ENCODE assay signal across 24 cellular contexts in the genomic region with DNA sequence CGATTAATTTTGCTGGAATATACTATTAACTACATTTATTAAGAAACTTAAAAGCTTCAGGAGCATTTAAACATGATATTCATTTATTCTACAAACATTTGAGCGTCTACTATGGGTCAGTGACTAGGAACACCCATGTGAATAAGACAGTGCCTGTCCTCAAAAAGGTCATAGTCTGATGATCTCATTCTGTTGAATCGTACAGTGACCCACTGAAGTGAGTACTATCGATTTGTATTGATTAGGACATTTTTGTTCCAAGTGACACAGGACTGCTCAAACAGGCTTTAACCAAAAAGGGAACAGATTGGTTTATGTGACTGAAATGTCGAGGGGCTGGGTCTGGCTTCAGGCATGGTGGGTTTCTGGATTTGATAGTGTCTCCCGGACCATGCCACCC.
A peak's percentile ranks its signal among the peaks of the same experiment; 100 is the strongest.
DNase-seq lines count a peak whose midpoint lies in the region; ATAC-seq, FAIRE-seq and TF ChIP-seq lines count a peak whose summit lies in the region.
"Had no signal": no experiment of that assay in that cellular context is flagged by ENCODE, and none has a peak within 500 bp of the region (broad histone marks: within the 10 kb centered on the region; RNA-seq: fewer than 3 reads in every experiment).

No MANE protein-coding gene starts in this region.

- no peak for FAIRE-seq in K562 (lab: Jason Lieb, UNC)
- FAIRE-seq: A549, GM12891, GM18507 had no signal

- H3K27me3 ChIP-seq in K562 (ENCODE audit: control insufficient read depth in 2 of 2, insufficient read depth in 2 of 2, low read length in 2 of 2) (no peaks in the 10 kb centered on the region), liver (ENCODE audit: control insufficient read depth in 4 of 4, insufficient read depth in 4 of 4, low read length in 3 of 4) (no peaks in the 10 kb centered on the region), trophoblast cell (ENCODE audit: insufficient read depth, low read length) (no peaks in the 10 kb centered on the region)
- H3K27me3 ChIP-seq in CD4-positive, alpha-beta T cell (ENCODE audit: control insufficient read depth, insufficient read depth, low read length): no peaks in the 10 kb centered on the region
- H3K27me3 ChIP-seq: BE2C; BLaER1 treated with 17β-estradiol and CSF1 and Interleukin-3, amounts not matched to agents 10 nM and 100 nM had no signal

- no peak for TF ChIP-seq EP300 in K562 (IDR thresholded peaks at IDR 0.05; ENCODE audit: low read length)

- peak overlapping the region; percentile 17; the same call in 1 of the 2 replicates for H2AFZ ChIP-seq in K562 (ENCODE audit: low read depth, low read length)
- H2AFZ ChIP-seq in trophoblast cell (ENCODE audit: insufficient read depth, low read length, poor library complexity): no peak overlapping the region
- H2AFZ ChIP-seq: GM23338 had no signal

- intact Hi-C loops in K562 (cut with micrococcal nuclease): no loop called here
- intact Hi-C loops in CD4-positive, alpha-beta T cell (cut with DNase I, micrococcal nuclease): no loop called here

- H3K9me3 Mint-ChIP-seq in CD4-positive, alpha-beta T cell: no peaks in the 10 kb centered on the region
- H3K9me3 Mint-ChIP-seq: CD4-positive, alpha-beta memory T cell; GM23338; HFFc6 had no signal

- peak overlapping the region; percentile 15 for H3K18ac ChIP-seq in trophoblast cell (ENCODE audit: low read length)

- H3K4me3 Mint-ChIP-seq in CD4-positive, alpha-beta T cell: no peak overlapping the region
- H3K4me3 Mint-ChIP-seq: CD14-positive monocyte; CD4-positive, alpha-beta memory T cell; GM23338; HFFc6 had no signal

- H4K20me1 ChIP-seq in K562 (replicated peaks; ENCODE audit: control insufficient read depth, insufficient read depth, low read length): no peaks in the 10 kb centered on the region
- H4K20me1 ChIP-seq: BLaER1 treated with 17β-estradiol and CSF1 and Interleukin-3, amounts not matched to agents 10 nM and 100 nM had no signal

- CTCF ChIA-PET in K562 (lab: Yijun Ruan, JAX; ENCODE audit: low intra/inter-chr PET ratio): no interaction called here
- CTCF ChIA-PET in CD4-positive, alpha-beta T cell (lab: Charles Lee): no interaction called here

- H2AK5ac ChIP-seq in trophoblast cell (ENCODE audit: low read length): peak overlapping the region; percentile 33

- no peaks in the 10 kb centered on the region for H3K9me1 ChIP-seq in K562 (ENCODE audit: control insufficient read depth, insufficient read depth, low read length)

- peaks cover 41% of the 10 kb centered on the region for H3K79me1 ChIP-seq in trophoblast cell (ENCODE audit: low read length)

- H3K9ac ChIP-seq in K562 (ENCODE audit: insufficient read depth in 1 of 2, low read depth in 2 of 2, low read length in 2 of 2) (no peak overlapping the region), liver (ENCODE audit: low read depth in 1 of 2, low read length in 2 of 2) (no peak overlapping the region), trophoblast cell (ENCODE audit: low read length) (no peak overlapping the region)
- H3K9ac ChIP-seq: BLaER1 treated with 17β-estradiol and CSF1 and Interleukin-3, amounts not matched to agents 10 nM and 100 nM had no signal

- no peak overlapping the region for H3K27ac Mint-ChIP-seq in CD4-positive, alpha-beta T cell
- H3K27ac Mint-ChIP-seq: CD14-positive monocyte, GM23338, HFFc6 had no signal

- DNase-seq in K562 (ENCODE audit: extremely low read depth in 1 of 4, low spot score in 3 of 4): no peak
- DNase-seq in trophoblast cell: no peak
- DNase-seq in CD4-positive, alpha-beta T cell: no peak
- no peak for DNase-seq in NCI-H526 treated with DMSO at 0.1 percent for 48 hours (lab: John Stamatoyannopoulos, UW)
- no peak for DNase-seq in dedifferentiated amniotic fluid mesenchymal stem cell (ENCODE audit: extremely low spot score)
- DNase-seq: 8988T; ACHN; AML-193; BE2C; Calu3; CD4-positive, alpha-beta memory T cell; COR-L47; DMS53; DMS79 treated with DMSO at 0.1 percent for 48 hours; GF-D8; HFFc6 had no signal

- H2BK5ac ChIP-seq in trophoblast cell (ENCODE audit: low read depth, low read length, poor library complexity): peak overlapping the region; percentile 74

- H3K79me2 ChIP-seq in K562 (ENCODE audit: control insufficient read depth, insufficient read depth, low read length): no peaks in the 10 kb centered on the region
- H3K79me2 ChIP-seq in trophoblast cell (ENCODE audit: control insufficient read depth, insufficient read depth, low read length, poor library complexity): peaks cover 2% of the 10 kb centered on the region

- no peaks in the 10 kb centered on the region for H3K27me3 Mint-ChIP-seq in CD4-positive, alpha-beta T cell
- H3K27me3 Mint-ChIP-seq: CD4-positive, alpha-beta memory T cell had no signal

- H3K27ac ChIP-seq in K562 (ENCODE audit: extremely low read depth, low read depth, low read length) (no peak overlapping the region), liver (ENCODE audit: low read depth in 1 of 2, low read length in 2 of 2) (peak overlapping the region in 1 of 2 donors; percentile 12), trophoblast cell (ENCODE audit: low read depth, low read length) (peak overlapping the region; percentile 37)
- H3K27ac ChIP-seq in CD4-positive, alpha-beta T cell (ENCODE audit: low read depth, low read length): no peak overlapping the region
- H3K27ac ChIP-seq: A549; BLaER1 treated with 17β-estradiol and CSF1 and Interleukin-3, amounts not matched to agents 10 nM and 100 nM had no signal

- in situ Hi-C loops in K562 (cut with MboI): no loop called here

- no peak overlapping the region for H3K23ac ChIP-seq in trophoblast cell (ENCODE audit: low read length)

- no peak for TF ChIP-seq POLR2A in K562 (conservative IDR thresholded peaks at IDR 0.05)

- H4K12ac ChIP-seq in trophoblast cell (ENCODE audit: low read depth, low read length): no peak overlapping the region

- H3K9me3 ChIP-seq in K562 (replicated peaks; ENCODE audit: control insufficient read depth, insufficient read depth, low read depth, low read length) (no peaks in the 10 kb centered on the region), liver (ENCODE audit: control insufficient read depth in 4 of 4, low read length in 3 of 4) (no peaks in the 10 kb centered on the region), trophoblast cell (ENCODE audit: insufficient read depth, low read depth, low read length) (no peaks in the 10 kb centered on the region)
- no peaks in the 10 kb centered on the region for H3K9me3 ChIP-seq in CD4-positive, alpha-beta T cell (ENCODE audit: control insufficient read depth, low read length)
- H3K9me3 ChIP-seq: A549, BE2C, HAP-1 had no signal

- peak overlapping the region; percentile 25 for H3K14ac ChIP-seq in trophoblast cell (ENCODE audit: low read length)

- peak overlapping the region; percentile 65 for H4K91ac ChIP-seq in trophoblast cell (ENCODE audit: low read depth, low read length)

- WGBS in K562 (ENCODE audit: insufficient coverage, low coverage, missing lambda C conversion rate): 69% methylated on average over 6 of the region's 6 CpGs
- 49% methylated on average over 6 of the region's 6 CpGs for WGBS in liver
- no CpG with 5 or more reads among the region's 6 CpGs for WGBS in trophoblast cell (ENCODE audit: extremely low coverage, insufficient coverage, insufficient read length)

- H3K4me2 ChIP-seq in K562 (ENCODE audit: insufficient read depth, low read length) (no peak overlapping the region), trophoblast cell (ENCODE audit: low read length) (no peak overlapping the region)
- H3K4me2 ChIP-seq: A549; BLaER1 treated with 17β-estradiol and CSF1 and Interleukin-3, amounts not matched to agents 10 nM and 100 nM; GM23338 had no signal

- no peaks in the 10 kb centered on the region for H3K4me1 Mint-ChIP-seq in CD4-positive, alpha-beta T cell (ENCODE audit: low read depth)

- H3K36me3 Mint-ChIP-seq in CD4-positive, alpha-beta T cell (ENCODE audit: low read depth): no peaks in the 10 kb centered on the region
- H3K36me3 Mint-ChIP-seq: CD14-positive monocyte; CD4-positive, alpha-beta memory T cell had no signal

- POLR2A ChIA-PET in K562 (lab: Yijun Ruan, JAX): interaction anchor here (1.0 to 1.7 kb wide), 3 partner anchors 10 to 93 kb away, joined by 3 to 5 read pairs (median 4); no protein-coding TSS in a partner anchor
- POLR2A ChIA-PET in CD4-positive, alpha-beta T cell (lab: Charles Lee): no interaction called here

- TF ChIP-seq CTCF in K562 (IDR thresholded peaks at IDR 0.05 in 2 of 3, conservative IDR thresholded peaks at IDR 0.05 in 1 of 3; ENCODE audit: insufficient read depth in 2 of 3, low read depth in 1 of 3, low read length in 3 of 3) (no peak), liver (IDR thresholded peaks at IDR 0.05; ENCODE audit: low read depth, low read length, missing input control) (no peak)
- no peak for TF ChIP-seq CTCF in CD4-positive, alpha-beta T cell (IDR thresholded peaks at IDR 0.05)

- no peak overlapping the region for H3K4ac ChIP-seq in trophoblast cell (ENCODE audit: low read depth, low read length)

- H3K4me1 ChIP-seq in K562 (replicated peaks in 1 of 2; ENCODE audit: control insufficient read depth in 2 of 2, insufficient read depth in 2 of 2, low read length in 2 of 2) (peaks cover 26% of the 10 kb centered on the region in 2 experiments), liver (ENCODE audit: control insufficient read depth in 4 of 4, insufficient read depth in 4 of 4, low read length in 3 of 4) (peaks cover 0 to 9% (median 5%) of the 10 kb centered on the region in 4 donors), trophoblast cell (ENCODE audit: control insufficient read depth in 1 of 2, insufficient read depth in 2 of 2, low read length in 2 of 2) (peaks cover 23 to 30% of the 10 kb centered on the region in 2 experiments)
- H3K4me1 ChIP-seq: BE2C, HAP-1 had no signal

- no peak for ATAC-seq in K562
- no peak for ATAC-seq in CD4-positive, alpha-beta T cell (ENCODE audit: poor library complexity)
- ATAC-seq: A549, GM23338 had no signal

- H2BK120ac ChIP-seq in trophoblast cell (ENCODE audit: insufficient read depth, low read length, poor library complexity): peak overlapping the region; percentile 54

- TF ChIP-seq RAD21 in K562 (CRISPR knock-in tag; conservative IDR thresholded peaks at IDR 0.05 in 1 of 2, IDR thresholded peaks at IDR 0.05 in 1 of 2) (no peak), liver (IDR thresholded peaks at IDR 0.05) (no peak)

- H3K4me3 ChIP-seq in K562: no peak overlapping the region
- H3K4me3 ChIP-seq in liver (ENCODE audit: low read depth in 1 of 3, low read length in 3 of 3): no peak overlapping the region
- no peak overlapping the region for H3K4me3 ChIP-seq in trophoblast cell (ENCODE audit: low read depth, low read length)
- H3K4me3 ChIP-seq: A549; BLaER1 treated with 17β-estradiol and CSF1 and Interleukin-3, amounts not matched to agents 10 nM and 100 nM; GM23338; HAP-1 had no signal

- H2BK12ac ChIP-seq in trophoblast cell (ENCODE audit: low read length): peak overlapping the region; percentile 13

- BruUV-seq in K562 (replicated peaks; lab: Mats Ljungman, UMichigan): no TSS peak

- peak overlapping the region; percentile 27 for H4K8ac ChIP-seq in trophoblast cell (ENCODE audit: low read depth, low read length)

- H3K36me3 ChIP-seq in K562 (ENCODE audit: control insufficient read depth, insufficient read depth, low read length) (no peaks in the 10 kb centered on the region), liver (ENCODE audit: control insufficient read depth in 4 of 4, insufficient read depth in 3 of 4, low read depth in 1 of 4, low read length in 3 of 4) (no peaks in the 10 kb centered on the region), trophoblast cell (ENCODE audit: control insufficient read depth in 1 of 2, insufficient read depth in 2 of 2, low read length in 2 of 2) (no peaks in the 10 kb centered on the region)
- H3K36me3 ChIP-seq: BE2C; BLaER1 treated with 17β-estradiol and CSF1 and Interleukin-3, amounts not matched to agents 10 nM and 100 nM; HAP-1 had no signal
